In the genomic region with DNA sequence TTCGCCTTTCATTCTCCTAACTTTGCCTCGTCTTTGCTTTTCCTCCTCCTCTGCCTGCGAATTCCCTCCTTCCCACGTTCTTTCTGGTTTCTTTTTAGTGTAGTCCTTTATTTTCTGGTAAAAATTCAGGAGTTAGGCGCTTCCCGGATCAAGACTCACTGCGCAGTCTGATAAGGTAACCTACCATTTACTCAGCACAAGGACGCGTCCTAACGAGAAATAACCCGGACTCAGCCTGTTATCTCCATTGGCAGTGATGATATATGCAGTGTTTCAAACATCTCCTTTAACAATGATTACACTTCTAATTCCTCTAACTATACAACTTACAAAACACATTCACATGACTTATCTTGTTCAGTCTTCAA, we compare ENCODE assay signal across 8 cellular contexts. TPM values are rescaled to one million over a fixed set of nuclear protein-coding genes. Genes with fewer than 3 reads are reported as not detected.
DNase-seq lines count a peak whose midpoint lies in the region; ATAC-seq and TF ChIP-seq lines count a peak whose summit lies in the region.

No MANE protein-coding gene starts in this region.

- H3K9ac ChIP-seq in duodenal mucosa (ENCODE audit: low read depth in 1 of 2, low read length in 2 of 2) = no peak overlapping the region

- H3K9me3 Mint-ChIP-seq in activated T-cell treated with anti-CD3 and anti-CD28 coated beads, Interleukin-2, amount 50 U/mL, for 4 hours = no peaks in the 10 kb centered on the region
- H3K9me3 Mint-ChIP-seq in type B pancreatic cell = no peaks in the 10 kb centered on the region

- H3K27me3 ChIP-seq in duodenal mucosa (ENCODE audit: control insufficient read depth in 1 of 2, insufficient read depth in 2 of 2, low read length in 2 of 2) = peaks cover 19 to 22% of the 10 kb centered on the region in 2 donors

- peaks cover 10% of the 10 kb centered on the region for H3K4me1 Mint-ChIP-seq in activated T-cell treated with anti-CD3 and anti-CD28 coated beads, Interleukin-2, amount 50 U/mL, for 4 hours (ENCODE audit: low read depth)
- H3K4me1 Mint-ChIP-seq in type B pancreatic cell (ENCODE audit: unreplicated experiment) = peaks cover 4% of the 10 kb centered on the region

- ATAC-seq in activated T-cell treated with anti-CD3 and anti-CD28 coated beads, Interleukin-2, amount 50 U/mL, for 4 hours = no peak

- H3K4me3 ChIP-seq in duodenal mucosa (ENCODE audit: low read depth in 1 of 2, low read length in 2 of 2) (peak overlapping the region; percentile 68), mesodermal cell (ENCODE audit: extremely low read depth, insufficient read depth, low read length, poor library complexity, severe bottlenecking) (peak overlapping the region; percentile 48)

- H3K4me1 ChIP-seq in duodenal mucosa (ENCODE audit: control insufficient read depth in 1 of 2, insufficient read depth in 2 of 2, low read length in 2 of 2) (peaks cover 0 to 12% of the 10 kb centered on the region in 2 donors), mesodermal cell (ENCODE audit: control insufficient read depth, insufficient read depth, low read length, poor library complexity, severe bottlenecking) (peaks cover 6% of the 10 kb centered on the region)

- H3K27me3 Mint-ChIP-seq in activated T-cell treated with anti-CD3 and anti-CD28 coated beads, Interleukin-2, amount 50 U/mL, for 4 hours (ENCODE audit: low read depth) = peaks cover 44% of the 10 kb centered on the region
- peaks cover 41% of the 10 kb centered on the region for H3K27me3 Mint-ChIP-seq in type B pancreatic cell

- H3K9me3 ChIP-seq in duodenal mucosa (ENCODE audit: control insufficient read depth in 1 of 2, low read length in 2 of 2) = no peaks in the 10 kb centered on the region
- no peaks in the 10 kb centered on the region for H3K9me3 ChIP-seq in mesodermal cell (ENCODE audit: control insufficient read depth, low read length)

- H3K27ac ChIP-seq in duodenal mucosa (ENCODE audit: low read depth, low read length) (no peak overlapping the region), mesodermal cell (ENCODE audit: low read depth, low read length, severe bottlenecking) (no peak overlapping the region)

- intact Hi-C loops in posterior vena cava (cut with DNase I) = no loop called here

- H3K36me3 Mint-ChIP-seq in activated T-cell treated with anti-CD3 and anti-CD28 coated beads, Interleukin-2, amount 50 U/mL, for 4 hours (ENCODE audit: insufficient read depth) = no peaks in the 10 kb centered on the region
- no peaks in the 10 kb centered on the region for H3K36me3 Mint-ChIP-seq in type B pancreatic cell

- DNase-seq in activated T-cell treated with anti-CD3 and anti-CD28 coated beads, Interleukin-2, amount 50 U/mL, for 4 hours = no peak
- DNase-seq in activated T-cell treated with anti-CD3 and anti-CD28 coated beads for 4 hours (no peak), type B pancreatic cell (ENCODE audit: extremely low spot score, unreplicated experiment) (no peak), NCI-H146 (lab: John Stamatoyannopoulos, UW) (no peak), HPDE6-E6E7 (ENCODE audit: extremely low spot score) (no peak), posterior vena cava (ENCODE audit: low spot score) (no peak)

- peak overlapping the region; percentile 75 for H3K4me3 Mint-ChIP-seq in activated T-cell treated with anti-CD3 and anti-CD28 coated beads, Interleukin-2, amount 50 U/mL, for 4 hours
- peak overlapping the region; percentile 87 for H3K4me3 Mint-ChIP-seq in type B pancreatic cell

- H3K36me3 ChIP-seq in duodenal mucosa (ENCODE audit: control insufficient read depth in 1 of 2, insufficient read depth in 2 of 2, low read length in 2 of 2) (no peaks in the 10 kb centered on the region), mesodermal cell (ENCODE audit: control insufficient read depth, insufficient read depth, low read length) (no peaks in the 10 kb centered on the region)

- WGBS in mesodermal cell (ENCODE audit: insufficient coverage in 2 of 2), 2 experiments = 53 to 76% methylated on average over 5 to 6 of the region's 11 CpGs

- H3K27ac Mint-ChIP-seq in type B pancreatic cell = peak overlapping the region; percentile 5

- TF ChIP-seq CTCF in type B pancreatic cell (conservative IDR thresholded peaks at IDR 0.05) = no peak

RNA-seq across cellular contexts. Expression of a gene that starts 0.4 kb away (rescaled TPM):
- total RNA-seq in activated T-cell treated with anti-CD3 and anti-CD28 coated beads, Interleukin-2, amount 50 U/mL, for 4 hours = not detected
- not detected for polyA plus RNA-seq in mesodermal cell (2013, experiment 1 of 2)
- polyA plus RNA-seq in mesodermal cell (2013, experiment 2 of 2) = not detected
- total RNA-seq in type B pancreatic cell (ENCODE audit: low replicate concordance) (2.9 and 86.2 TPM in 2 replicates), posterior vena cava (not detected)
